Comparison of ENCODE assay signal across 13 cellular contexts in genomic region chr12:2489266-2489665, GRCh38.
"Had no signal": no experiment of that assay in that cellular context is flagged by ENCODE, and none has a peak within 500 bp of the region (broad histone marks: within the 10 kb centered on the region; RNA-seq: fewer than 3 reads in every experiment).

No MANE protein-coding gene starts in this region.

- ATAC-seq: activated CD4-positive, CD25-positive, alpha-beta regulatory T cell treated with anti-CD3 and anti-CD28 coated beads, Interleukin-2, amount 50 U/mL, for 24 hours; natural killer cell; right lobe of liver; stimulated activated effector memory CD8-positive, alpha-beta T cell treated with anti-CD3 and anti-CD28 coated beads, Interleukin-12 subunit alpha, Interleukin-12 subunit beta, amount 100 ng/mL, for 72 hours had no signal

- DNase-seq: activated naive CD4-positive, alpha-beta T cell treated with anti-CD3 and anti-CD28 coated beads, Interleukin-2, amount 50 U/mL, for 16 hours; adrenal gland; central memory CD4-positive, alpha-beta T cell; effector memory CD4-positive, alpha-beta T cell; natural killer cell; nucleus accumbens had no signal

- H3K27ac ChIP-seq: adrenal gland, epithelial cell of prostate, prostate gland, right lobe of liver, tibial nerve, vagina had no signal

- H3K36me3 ChIP-seq: adrenal gland, prostate gland, right lobe of liver, tibial nerve, vagina had no signal

- H3K4me1 ChIP-seq: prostate gland, right lobe of liver had no signal

- H3K27me3 ChIP-seq: adrenal gland, right lobe of liver, tibial nerve, vagina had no signal

- H3K9me3 ChIP-seq: adrenal gland, prostate gland, right lobe of liver, tibial nerve, vagina had no signal

- H3K4me3 ChIP-seq: adrenal gland, prostate gland, right lobe of liver, tibial nerve, vagina had no signal
